Comparison of ENCODE assay signal across 21 cellular contexts in genomic region chr11:72174299-72175070, GRCh38. TPM values are rescaled to one million over a fixed set of nuclear protein-coding genes. Genes with fewer than 3 reads are reported as not detected.
"Had no signal": no experiment of that assay in that cellular context is flagged by ENCODE, and none has a peak within 500 bp of the region (broad histone marks: within the 10 kb centered on the region; RNA-seq: fewer than 3 reads in every experiment).

No MANE protein-coding gene starts in this region.

- H3K4me1 ChIP-seq: upper lobe of right lung had no signal

- ATAC-seq: left ventricle myocardium superior, sciatic nerve, upper lobe of right lung had no signal

- H3K36me3 ChIP-seq: brain microvascular endothelial cell, spleen, suprapubic skin, upper lobe of right lung had no signal

- H3K27ac ChIP-seq: brain microvascular endothelial cell, spleen, suprapubic skin, upper lobe of right lung had no signal

- H3K9me3 Mint-ChIP-seq: activated CD4-positive, alpha-beta T cell treated with anti-CD3 and anti-CD28 coated beads, Interleukin-2, amount 10 ng/mL, durations not matched to agents 7 days and 5 days; nephron progenitor cell; stimulated activated naive CD8-positive, alpha-beta T cell treated with anti-CD3 and anti-CD28 coated beads, Interleukin-15, Interleukin-2, amounts not matched to agents 100 ng/mL and 50 ng/mL, for 24 hours; T-helper 2 cell treated with Interferon-gamma antibody and Interleukin-4, amounts not matched to agents 5 μg/mL and 100 μg/mL, for 36 hours had no signal

- H3K4me3 ChIP-seq: spleen, suprapubic skin, upper lobe of right lung had no signal

- H3K4me1 Mint-ChIP-seq: nephron progenitor cell had no signal

- H3K9me3 ChIP-seq: spleen, suprapubic skin, upper lobe of right lung had no signal

- H3K27ac Mint-ChIP-seq: activated CD4-positive, alpha-beta T cell treated with anti-CD3 and anti-CD28 coated beads, Interleukin-2, amount 10 ng/mL, durations not matched to agents 7 days and 5 days; nephron progenitor cell; stimulated activated naive CD8-positive, alpha-beta T cell treated with anti-CD3 and anti-CD28 coated beads, Interleukin-15, Interleukin-2, amounts not matched to agents 100 ng/mL and 50 ng/mL, for 24 hours; T-helper 2 cell treated with Interferon-gamma antibody and Interleukin-4, amounts not matched to agents 5 μg/mL and 100 μg/mL, for 36 hours had no signal

- H3K4me3 Mint-ChIP-seq: activated CD4-positive, alpha-beta T cell treated with anti-CD3 and anti-CD28 coated beads, Interleukin-2, amount 10 ng/mL, durations not matched to agents 7 days and 5 days; nephron progenitor cell; stimulated activated naive CD8-positive, alpha-beta T cell treated with anti-CD3 and anti-CD28 coated beads, Interleukin-15, Interleukin-2, amounts not matched to agents 100 ng/mL and 50 ng/mL, for 24 hours; T-helper 2 cell treated with Interferon-gamma antibody and Interleukin-4, amounts not matched to agents 5 μg/mL and 100 μg/mL, for 36 hours had no signal

- H3K27me3 ChIP-seq: brain microvascular endothelial cell, suprapubic skin, upper lobe of right lung had no signal

- DNase-seq: activated CD4-positive, alpha-beta T cell treated with anti-CD3 and anti-CD28 coated beads, Interleukin-2, amount 10 ng/mL, durations not matched to agents 7 days and 5 days; activated CD4-positive, CD25-positive, alpha-beta regulatory T cell; activated CD8-positive, alpha-beta memory T cell treated with anti-CD3 and anti-CD28 coated beads for 24 hours; activated naive CD4-positive, alpha-beta T cell; anterior cingulate cortex; brain microvascular endothelial cell; cerebellar nuclear complex; erythroblast; islet precursor cell; left ventricle myocardium superior; mesendoderm; nephron progenitor cell; spleen; upper lobe of right lung had no signal

RNA-seq across cellular contexts. Expression of gene FOLR1, which starts 17.5 kb away (rescaled TPM):
- total RNA-seq: activated CD4-positive, alpha-beta T cell treated with anti-CD3 and anti-CD28 coated beads, Interleukin-2, amount 10 ng/mL, durations not matched to agents 7 days and 5 days; dermis microvascular lymphatic vessel endothelial cell; omental fat pad; pulmonary artery endothelial cell; spleen had no signal

RNA-seq across cellular contexts. Expression of gene FOLR3, which starts 39.0 kb away (rescaled TPM):
- total RNA-seq: activated CD4-positive, alpha-beta T cell treated with anti-CD3 and anti-CD28 coated beads, Interleukin-2, amount 10 ng/mL, durations not matched to agents 7 days and 5 days; dermis microvascular lymphatic vessel endothelial cell; pulmonary artery endothelial cell; suprapubic skin had no signal

RNA-seq across cellular contexts. Expression of gene FOLR2, which starts 42.1 kb away (rescaled TPM):
- total RNA-seq: activated CD4-positive, alpha-beta T cell treated with anti-CD3 and anti-CD28 coated beads, Interleukin-2, amount 10 ng/mL, durations not matched to agents 7 days and 5 days; dermis microvascular lymphatic vessel endothelial cell; pulmonary artery endothelial cell had no signal
